ENCODE assay signal across 11 cellular contexts in genomic region chr6:80607814-80608391, GRCh38.
DNase-seq lines count a peak whose midpoint lies in the region; ATAC-seq lines count a peak whose summit lies in the region.
"Had no signal": no experiment of that assay in that cellular context is flagged by ENCODE, and none has a peak within 500 bp of the region (broad histone marks: within the 10 kb centered on the region; RNA-seq: fewer than 3 reads in every experiment).

No MANE protein-coding gene starts in this region.

- peak overlapping the region; percentile 49 for H2BK120ac ChIP-seq in mesenchymal stem cell (ENCODE audit: low read depth, low read length)

- intact Hi-C loops in head of caudate nucleus (cut with DNase I): no loop called here

- H3K9me3 Mint-ChIP-seq in activated CD4-positive, alpha-beta T cell treated with anti-CD3 and anti-CD28 coated beads, Interleukin-2, amount 10 ng/mL, durations not matched to agents 7 days and 5 days: no peaks in the 10 kb centered on the region
- H3K9me3 Mint-ChIP-seq: CD4-positive, alpha-beta T cell had no signal

- no peaks in the 10 kb centered on the region for H3K27me3 ChIP-seq in mesenchymal stem cell (ENCODE audit: control insufficient read depth in 1 of 2, insufficient read depth in 1 of 2, low read length in 2 of 2)

- peak overlapping the region; percentile 75 for H4K91ac ChIP-seq in mesenchymal stem cell (ENCODE audit: low read length)

- H3K27me3 Mint-ChIP-seq in activated CD4-positive, alpha-beta T cell treated with anti-CD3 and anti-CD28 coated beads, Interleukin-2, amount 10 ng/mL, durations not matched to agents 7 days and 5 days: peaks cover 2% of the 10 kb centered on the region

- H4K8ac ChIP-seq in mesenchymal stem cell (ENCODE audit: low read length): no peak overlapping the region

- no peak for ATAC-seq in HG02973 (IDR thresholded peaks at IDR 0.05; ENCODE audit: unreplicated experiment)

- no peaks in the 10 kb centered on the region for H3K36me3 ChIP-seq in mesenchymal stem cell (ENCODE audit: control insufficient read depth in 1 of 2, insufficient read depth in 2 of 2, low read depth in 1 of 2, low read length in 2 of 2)

- peak overlapping the region in 1 of 2 experiments; percentile 89 for H2BK12ac ChIP-seq in mesenchymal stem cell (ENCODE audit: low read length in 2 of 2)

- no peak overlapping the region for H3K4me3 ChIP-seq in mesenchymal stem cell (ENCODE audit: insufficient read depth in 1 of 2, low read depth in 1 of 2, low read length in 2 of 2)

- 20% methylated on average over 3 of the region's 4 CpGs for WGBS in mesenchymal stem cell

- no peak overlapping the region for H2AFZ ChIP-seq in mesenchymal stem cell (ENCODE audit: low read depth, low read length)

- no peaks in the 10 kb centered on the region for H3K36me3 Mint-ChIP-seq in activated CD4-positive, alpha-beta T cell treated with anti-CD3 and anti-CD28 coated beads, Interleukin-2, amount 10 ng/mL, durations not matched to agents 7 days and 5 days (ENCODE audit: low read depth)

- no peak overlapping the region for H3K27ac Mint-ChIP-seq in activated CD4-positive, alpha-beta T cell treated with anti-CD3 and anti-CD28 coated beads, Interleukin-2, amount 10 ng/mL, durations not matched to agents 7 days and 5 days
- H3K27ac Mint-ChIP-seq: CD4-positive, alpha-beta T cell had no signal

- H2BK5ac ChIP-seq in mesenchymal stem cell (ENCODE audit: low read depth, low read length, poor library complexity, severe bottlenecking): no peak overlapping the region

- H3K4me1 ChIP-seq in mesenchymal stem cell (ENCODE audit: control insufficient read depth, insufficient read depth, low read depth, low read length): peaks cover 1% of the 10 kb centered on the region

- no peaks in the 10 kb centered on the region for H3K9me3 ChIP-seq in mesenchymal stem cell (ENCODE audit: control insufficient read depth, low read length)

- peak overlapping the region; percentile 49 for H3K27ac ChIP-seq in mesenchymal stem cell (ENCODE audit: low read length, poor library complexity, severe bottlenecking)

- DNase-seq in AG08395 (ENCODE audit: low spot score): peak; percentile 81
- peak; percentile 39 for DNase-seq in NCI-H446 treated with DMSO at 0.1 percent for 48 hours (lab: John Stamatoyannopoulos, UW)
- peak; percentile 22 for DNase-seq in epidermal melanocyte (ENCODE audit: insufficient read length, low spot score)
- DNase-seq in mesenchymal stem cell: peak; percentile 91
- DNase-seq in activated CD4-positive, alpha-beta T cell treated with anti-CD3 and anti-CD28 coated beads, Interleukin-2, amount 10 ng/mL, durations not matched to agents 7 days and 5 days: no peak
- DNase-seq in head of caudate nucleus: no peak
- DNase-seq in COLO829 (ENCODE audit: low spot score): no peak
- DNase-seq: CD4-positive, alpha-beta T cell; KG1; T-helper 9 cell had no signal

- H3K4me2 ChIP-seq in mesenchymal stem cell (ENCODE audit: low read length, poor library complexity, severe bottlenecking): no peak overlapping the region

- H3K4me1 Mint-ChIP-seq in activated CD4-positive, alpha-beta T cell treated with anti-CD3 and anti-CD28 coated beads, Interleukin-2, amount 10 ng/mL, durations not matched to agents 7 days and 5 days: no peaks in the 10 kb centered on the region

- peak overlapping the region; percentile 92 to 94 for H3K18ac ChIP-seq in mesenchymal stem cell (ENCODE audit: low read depth in 1 of 2, low read length in 2 of 2)

- H3K14ac ChIP-seq in mesenchymal stem cell (ENCODE audit: low read length in 2 of 2): no peak overlapping the region

- no peak overlapping the region for H3K9ac ChIP-seq in mesenchymal stem cell (ENCODE audit: low read length)

- CTCF ChIA-PET in activated CD4-positive, alpha-beta T cell treated with anti-CD3 and anti-CD28 coated beads, Interleukin-2, amount 10 ng/mL, durations not matched to agents 7 days and 5 days (lab: Charles Lee): no interaction called here

- H2AK5ac ChIP-seq in mesenchymal stem cell (ENCODE audit: low read length, severe bottlenecking): no peak overlapping the region

- H3K4me3 Mint-ChIP-seq in activated CD4-positive, alpha-beta T cell treated with anti-CD3 and anti-CD28 coated beads, Interleukin-2, amount 10 ng/mL, durations not matched to agents 7 days and 5 days: no peak overlapping the region
- H3K4me3 Mint-ChIP-seq: CD4-positive, alpha-beta T cell had no signal

- H3K4ac ChIP-seq in mesenchymal stem cell (ENCODE audit: low read depth in 1 of 2, low read length in 2 of 2): no peak overlapping the region

- POLR2A ChIA-PET in activated CD4-positive, alpha-beta T cell treated with anti-CD3 and anti-CD28 coated beads, Interleukin-2, amount 10 ng/mL, durations not matched to agents 7 days and 5 days (lab: Charles Lee): no interaction called here

- no peak overlapping the region for H3K23ac ChIP-seq in mesenchymal stem cell (ENCODE audit: low read length in 2 of 2)

- no peak overlapping the region for H2BK15ac ChIP-seq in mesenchymal stem cell (ENCODE audit: low read depth, poor library complexity, severe bottlenecking)

- no peaks in the 10 kb centered on the region for H3K79me1 ChIP-seq in mesenchymal stem cell (replicated peaks; ENCODE audit: low read length, poor library complexity, severe bottlenecking)

Comparison
In these comparisons a context has a peak if more than half of its experiments do, and no peak if none do; other contexts are left out.
1. DNase-seq: peak in AG08395 (single experiment), NCI-H446 treated with DMSO at 0.1 percent for 48 hours (single experiment), epidermal melanocyte (single experiment) and mesenchymal stem cell (single experiment); none in activated CD4-positive, alpha-beta T cell treated with anti-CD3 and anti-CD28 coated beads, Interleukin-2, amount 10 ng/mL, durations not matched to agents 7 days and 5 days (single experiment), head of caudate nucleus (0 of 42) and COLO829 (single experiment).